ENCODE assay signal across 1 cellular context in the genomic region with DNA sequence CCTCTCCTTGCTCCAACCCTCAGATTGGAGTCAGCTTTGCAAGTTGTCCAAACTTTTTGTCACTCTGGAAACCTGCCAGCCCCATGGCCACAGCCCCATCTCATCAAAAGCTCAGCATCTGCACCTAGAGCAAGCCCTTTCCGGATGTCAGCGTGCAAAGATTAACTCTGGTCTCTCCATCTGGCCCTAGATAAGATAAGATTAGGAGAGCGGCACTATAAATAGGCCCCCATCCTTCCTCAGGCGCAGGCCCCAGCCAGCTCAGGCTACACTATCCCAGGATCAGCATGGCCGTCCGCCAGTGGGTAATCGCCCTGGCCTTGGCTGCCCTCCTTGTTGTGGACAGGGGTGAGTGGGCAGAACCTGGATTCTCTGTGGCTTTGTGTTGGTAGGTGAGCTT.
TF ChIP-seq lines count a peak whose summit lies in the region.

A gene with protein sequence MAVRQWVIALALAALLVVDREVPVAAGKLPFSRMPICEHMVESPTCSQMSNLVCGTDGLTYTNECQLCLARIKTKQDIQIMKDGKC (plus strand): TSS at position 246 of the 400 bp plus-strand sequence. CDS start 42 bp downstream, at position 288.

TF ChIP-seq in K562, 482 proteins besides CTCF, POLR2A, EP300 and RAD21 (continued from another document and continues in another):
- TF ChIP-seq, protein P1, sequence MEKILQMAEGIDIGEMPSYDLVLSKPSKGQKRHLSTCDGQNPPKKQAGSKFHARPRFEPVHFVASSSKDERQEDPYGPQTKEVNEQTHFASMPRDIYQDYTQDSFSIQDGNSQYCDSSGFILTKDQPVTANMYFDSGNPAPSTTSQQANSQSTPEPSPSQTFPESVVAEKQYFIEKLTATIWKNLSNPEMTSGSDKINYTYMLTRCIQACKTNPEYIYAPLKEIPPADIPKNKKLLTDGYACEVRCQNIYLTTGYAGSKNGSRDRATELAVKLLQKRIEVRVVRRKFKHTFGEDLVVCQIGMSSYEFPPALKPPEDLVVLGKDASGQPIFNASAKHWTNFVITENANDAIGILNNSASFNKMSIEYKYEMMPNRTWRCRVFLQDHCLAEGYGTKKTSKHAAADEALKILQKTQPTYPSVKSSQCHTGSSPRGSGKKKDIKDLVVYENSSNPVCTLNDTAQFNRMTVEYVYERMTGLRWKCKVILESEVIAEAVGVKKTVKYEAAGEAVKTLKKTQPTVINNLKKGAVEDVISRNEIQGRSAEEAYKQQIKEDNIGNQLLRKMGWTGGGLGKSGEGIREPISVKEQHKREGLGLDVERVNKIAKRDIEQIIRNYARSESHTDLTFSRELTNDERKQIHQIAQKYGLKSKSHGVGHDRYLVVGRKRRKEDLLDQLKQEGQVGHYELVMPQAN (IDR thresholded peaks at IDR 0.05; ENCODE audit: borderline replicate concordance), result no peak
- no peak for TF ChIP-seq HOXB6 (CRISPR knock-in tag; IDR thresholded peaks at IDR 0.05; ENCODE audit: borderline replicate concordance)
- peak; percentile 89 for TF ChIP-seq NCOA1 (IDR thresholded peaks at IDR 0.05; ENCODE audit: low read depth)
- TF ChIP-seq RUNX1 (IDR thresholded peaks at IDR 0.05; ENCODE audit: low read depth), result no peak
- no peak for TF ChIP-seq KLF10 (CRISPR knock-in tag; IDR thresholded peaks at IDR 0.05)
- TF ChIP-seq, protein P2, sequence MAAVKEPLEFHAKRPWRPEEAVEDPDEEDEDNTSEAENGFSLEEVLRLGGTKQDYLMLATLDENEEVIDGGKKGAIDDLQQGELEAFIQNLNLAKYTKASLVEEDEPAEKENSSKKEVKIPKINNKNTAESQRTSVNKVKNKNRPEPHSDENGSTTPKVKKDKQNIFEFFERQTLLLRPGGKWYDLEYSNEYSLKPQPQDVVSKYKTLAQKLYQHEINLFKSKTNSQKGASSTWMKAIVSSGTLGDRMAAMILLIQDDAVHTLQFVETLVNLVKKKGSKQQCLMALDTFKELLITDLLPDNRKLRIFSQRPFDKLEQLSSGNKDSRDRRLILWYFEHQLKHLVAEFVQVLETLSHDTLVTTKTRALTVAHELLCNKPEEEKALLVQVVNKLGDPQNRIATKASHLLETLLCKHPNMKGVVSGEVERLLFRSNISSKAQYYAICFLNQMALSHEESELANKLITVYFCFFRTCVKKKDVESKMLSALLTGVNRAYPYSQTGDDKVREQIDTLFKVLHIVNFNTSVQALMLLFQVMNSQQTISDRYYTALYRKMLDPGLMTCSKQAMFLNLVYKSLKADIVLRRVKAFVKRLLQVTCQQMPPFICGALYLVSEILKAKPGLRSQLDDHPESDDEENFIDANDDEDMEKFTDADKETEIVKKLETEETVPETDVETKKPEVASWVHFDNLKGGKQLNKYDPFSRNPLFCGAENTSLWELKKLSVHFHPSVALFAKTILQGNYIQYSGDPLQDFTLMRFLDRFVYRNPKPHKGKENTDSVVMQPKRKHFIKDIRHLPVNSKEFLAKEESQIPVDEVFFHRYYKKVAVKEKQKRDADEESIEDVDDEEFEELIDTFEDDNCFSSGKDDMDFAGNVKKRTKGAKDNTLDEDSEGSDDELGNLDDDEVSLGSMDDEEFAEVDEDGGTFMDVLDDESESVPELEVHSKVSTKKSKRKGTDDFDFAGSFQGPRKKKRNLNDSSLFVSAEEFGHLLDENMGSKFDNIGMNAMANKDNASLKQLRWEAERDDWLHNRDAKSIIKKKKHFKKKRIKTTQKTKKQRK (IDR thresholded peaks at IDR 0.05; ENCODE audit: borderline replicate concordance, low read depth, low read length), result no peak
- no peak for TF ChIP-seq NFE2 (IDR thresholded peaks at IDR 0.05; ENCODE audit: low read depth)
- TF ChIP-seq, protein P3, sequence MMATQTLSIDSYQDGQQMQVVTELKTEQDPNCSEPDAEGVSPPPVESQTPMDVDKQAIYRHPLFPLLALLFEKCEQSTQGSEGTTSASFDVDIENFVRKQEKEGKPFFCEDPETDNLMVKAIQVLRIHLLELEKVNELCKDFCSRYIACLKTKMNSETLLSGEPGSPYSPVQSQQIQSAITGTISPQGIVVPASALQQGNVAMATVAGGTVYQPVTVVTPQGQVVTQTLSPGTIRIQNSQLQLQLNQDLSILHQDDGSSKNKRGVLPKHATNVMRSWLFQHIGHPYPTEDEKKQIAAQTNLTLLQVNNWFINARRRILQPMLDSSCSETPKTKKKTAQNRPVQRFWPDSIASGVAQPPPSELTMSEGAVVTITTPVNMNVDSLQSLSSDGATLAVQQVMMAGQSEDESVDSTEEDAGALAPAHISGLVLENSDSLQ (IDR thresholded peaks at IDR 0.05), result peak; percentile 58
- no peak for TF ChIP-seq ZNF217 (CRISPR knock-in tag; IDR thresholded peaks at IDR 0.05)
- peak; percentile 49 for TF ChIP-seq ELF1 (tag; IDR thresholded peaks at IDR 0.05)
- 0 out of 4 replicates have a peak, but pooled peaks of 1 of the 2 experiments have one; percentile 48 for TF ChIP-seq NONO (IDR thresholded peaks at IDR 0.05; ENCODE audit: low read depth in 2 of 2, low read length in 1 of 2)
- TF ChIP-seq SIRT6 (IDR thresholded peaks at IDR 0.05; ENCODE audit: low read depth, low read length), result no peak
- TF ChIP-seq TOE1 (IDR thresholded peaks at IDR 0.05; ENCODE audit: borderline replicate concordance), result 0 out of 2 replicates have a peak, but pooled peaks have one; percentile 39
- no peak for TF ChIP-seq TOE1 (CRISPR knock-in tag; IDR thresholded peaks at IDR 0.05; ENCODE audit: borderline replicate concordance, low read depth)
- TF ChIP-seq, protein P4, sequence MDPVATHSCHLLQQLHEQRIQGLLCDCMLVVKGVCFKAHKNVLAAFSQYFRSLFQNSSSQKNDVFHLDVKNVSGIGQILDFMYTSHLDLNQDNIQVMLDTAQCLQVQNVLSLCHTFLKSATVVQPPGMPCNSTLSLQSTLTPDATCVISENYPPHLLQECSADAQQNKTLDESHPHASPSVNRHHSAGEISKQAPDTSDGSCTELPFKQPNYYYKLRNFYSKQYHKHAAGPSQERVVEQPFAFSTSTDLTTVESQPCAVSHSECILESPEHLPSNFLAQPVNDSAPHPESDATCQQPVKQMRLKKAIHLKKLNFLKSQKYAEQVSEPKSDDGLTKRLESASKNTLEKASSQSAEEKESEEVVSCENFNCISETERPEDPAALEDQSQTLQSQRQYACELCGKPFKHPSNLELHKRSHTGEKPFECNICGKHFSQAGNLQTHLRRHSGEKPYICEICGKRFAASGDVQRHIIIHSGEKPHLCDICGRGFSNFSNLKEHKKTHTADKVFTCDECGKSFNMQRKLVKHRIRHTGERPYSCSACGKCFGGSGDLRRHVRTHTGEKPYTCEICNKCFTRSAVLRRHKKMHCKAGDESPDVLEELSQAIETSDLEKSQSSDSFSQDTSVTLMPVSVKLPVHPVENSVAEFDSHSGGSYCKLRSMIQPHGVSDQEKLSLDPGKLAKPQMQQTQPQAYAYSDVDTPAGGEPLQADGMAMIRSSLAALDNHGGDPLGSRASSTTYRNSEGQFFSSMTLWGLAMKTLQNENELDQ (CRISPR knock-in tag; IDR thresholded peaks at IDR 0.05; ENCODE audit: borderline replicate concordance), result no peak
- peak; percentile 94 for TF ChIP-seq CBFA2T2 (conservative IDR thresholded peaks at IDR 0.05)
- TF ChIP-seq TCF3 (CRISPR knock-in tag; IDR thresholded peaks at IDR 0.05), result peak; percentile 94
- TF ChIP-seq, protein P5, sequence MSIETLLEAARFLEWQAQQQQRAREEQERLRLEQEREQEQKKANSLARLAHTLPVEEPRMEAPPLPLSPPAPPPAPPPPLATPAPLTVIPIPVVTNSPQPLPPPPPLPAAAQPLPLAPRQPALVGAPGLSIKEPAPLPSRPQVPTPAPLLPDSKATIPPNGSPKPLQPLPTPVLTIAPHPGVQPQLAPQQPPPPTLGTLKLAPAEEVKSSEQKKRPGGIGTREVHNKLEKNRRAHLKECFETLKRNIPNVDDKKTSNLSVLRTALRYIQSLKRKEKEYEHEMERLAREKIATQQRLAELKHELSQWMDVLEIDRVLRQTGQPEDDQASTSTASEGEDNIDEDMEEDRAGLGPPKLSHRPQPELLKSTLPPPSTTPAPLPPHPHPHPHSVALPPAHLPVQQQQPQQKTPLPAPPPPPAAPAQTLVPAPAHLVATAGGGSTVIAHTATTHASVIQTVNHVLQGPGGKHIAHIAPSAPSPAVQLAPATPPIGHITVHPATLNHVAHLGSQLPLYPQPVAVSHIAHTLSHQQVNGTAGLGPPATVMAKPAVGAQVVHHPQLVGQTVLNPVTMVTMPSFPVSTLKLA (conservative IDR thresholded peaks at IDR 0.05), result peak in 1 of 2 experiments; percentile 51; a peak in 2 of 4 replicates
- TF ChIP-seq, protein P6, sequence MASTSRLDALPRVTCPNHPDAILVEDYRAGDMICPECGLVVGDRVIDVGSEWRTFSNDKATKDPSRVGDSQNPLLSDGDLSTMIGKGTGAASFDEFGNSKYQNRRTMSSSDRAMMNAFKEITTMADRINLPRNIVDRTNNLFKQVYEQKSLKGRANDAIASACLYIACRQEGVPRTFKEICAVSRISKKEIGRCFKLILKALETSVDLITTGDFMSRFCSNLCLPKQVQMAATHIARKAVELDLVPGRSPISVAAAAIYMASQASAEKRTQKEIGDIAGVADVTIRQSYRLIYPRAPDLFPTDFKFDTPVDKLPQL (IDR thresholded peaks at IDR 0.05; ENCODE audit: extremely low read depth, insufficient read length), result no peak
- TF ChIP-seq ILF3 (IDR thresholded peaks at IDR 0.05; ENCODE audit: borderline replicate concordance), result no peak
- no peak for TF ChIP-seq ZKSCAN3 (CRISPR knock-in tag; IDR thresholded peaks at IDR 0.05)
- TF ChIP-seq, protein P7, sequence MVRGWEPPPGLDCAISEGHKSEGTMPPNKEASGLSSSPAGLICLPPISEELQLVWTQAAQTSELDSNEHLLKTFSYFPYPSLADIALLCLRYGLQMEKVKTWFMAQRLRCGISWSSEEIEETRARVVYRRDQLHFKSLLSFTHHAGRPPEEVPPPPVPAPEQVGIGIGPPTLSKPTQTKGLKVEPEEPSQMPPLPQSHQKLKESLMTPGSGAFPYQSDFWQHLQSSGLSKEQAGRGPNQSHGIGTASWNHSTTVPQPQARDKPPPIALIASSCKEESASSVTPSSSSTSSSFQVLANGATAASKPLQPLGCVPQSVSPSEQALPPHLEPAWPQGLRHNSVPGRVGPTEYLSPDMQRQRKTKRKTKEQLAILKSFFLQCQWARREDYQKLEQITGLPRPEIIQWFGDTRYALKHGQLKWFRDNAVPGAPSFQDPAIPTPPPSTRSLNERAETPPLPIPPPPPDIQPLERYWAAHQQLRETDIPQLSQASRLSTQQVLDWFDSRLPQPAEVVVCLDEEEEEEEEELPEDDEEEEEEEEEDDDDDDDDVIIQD (CRISPR knock-in tag; IDR thresholded peaks at IDR 0.05), result no peak
- peak; percentile 50; the same call in 1 of the 2 replicates for TF ChIP-seq PHF21A (IDR thresholded peaks at IDR 0.05; ENCODE audit: borderline replicate concordance, low read depth)
- TF ChIP-seq ZNF311 (CRISPR knock-in tag; IDR thresholded peaks at IDR 0.05), result peak; percentile 68; the same call in 1 of the 2 replicates
- no peak for TF ChIP-seq TAF9B (IDR thresholded peaks at IDR 0.05; ENCODE audit: partially characterized antibody)
- TF ChIP-seq ZNF12 (CRISPR knock-in tag; IDR thresholded peaks at IDR 0.05), result no peak
- no peak for TF ChIP-seq MED1 (CRISPR knock-in tag; IDR thresholded peaks at IDR 0.05; ENCODE audit: borderline replicate concordance)
- no peak for TF ChIP-seq RHOXF2B (CRISPR knock-in tag; conservative IDR thresholded peaks at IDR 0.05)
- TF ChIP-seq ZC3H4 (CRISPR knock-in tag; IDR thresholded peaks at IDR 0.05; ENCODE audit: borderline replicate concordance), result no peak
- no peak for TF ChIP-seq ADNP (tag; IDR thresholded peaks at IDR 0.05)
- TF ChIP-seq EHMT2 (IDR thresholded peaks at IDR 0.05), result peak; percentile 46; the same call in 1 of the 2 replicates
- TF ChIP-seq TEAD4 (IDR thresholded peaks at IDR 0.05; ENCODE audit: low read length), result peak; percentile 98
- TF ChIP-seq TEAD4 (CRISPR knock-in tag; IDR thresholded peaks at IDR 0.05; ENCODE audit: borderline replicate concordance), result no peak
- TF ChIP-seq RBBP5 (IDR thresholded peaks at IDR 0.05; ENCODE audit: borderline replicate concordance, insufficient read depth, low read length, poor library complexity, severe bottlenecking), result no peak
- no peak for TF ChIP-seq MXI1 (IDR thresholded peaks at IDR 0.05; ENCODE audit: low read depth, low read length)
- TF ChIP-seq ZZZ3 (IDR thresholded peaks at IDR 0.05), result no peak
- no peak for TF ChIP-seq ZNF780A (CRISPR knock-in tag; IDR thresholded peaks at IDR 0.05)
- no peak for TF ChIP-seq POLR3G (IDR thresholded peaks at IDR 0.05; ENCODE audit: extremely low read depth, insufficient read length, insufficient replicate concordance)
- TF ChIP-seq HSF4 (CRISPR knock-in tag; IDR thresholded peaks at IDR 0.05; ENCODE audit: borderline replicate concordance), result no peak
- 0 out of 2 replicates have a peak, but pooled peaks have one; percentile 28 for TF ChIP-seq ERF (CRISPR knock-in tag; IDR thresholded peaks at IDR 0.05)
- peak; percentile 48; the same call in 1 of the 2 replicates for TF ChIP-seq BHLHE40 (IDR thresholded peaks at IDR 0.05; ENCODE audit: low read length)
- TF ChIP-seq FOXK1 (CRISPR knock-in tag; IDR thresholded peaks at IDR 0.05; ENCODE audit: borderline replicate concordance), result no peak
- TF ChIP-seq SOX6 (IDR thresholded peaks at IDR 0.05), result peak; percentile 93
- peak; percentile 97 for TF ChIP-seq ETV1 (tag; conservative IDR thresholded peaks at IDR 0.05; ENCODE audit: low read depth)
- TF ChIP-seq RBM34 (IDR thresholded peaks at IDR 0.05; ENCODE audit: borderline replicate concordance, insufficient read depth, low read length), result no peak
- TF ChIP-seq BCL6 (CRISPR knock-in tag; IDR thresholded peaks at IDR 0.05), result no peak
- TF ChIP-seq, protein P8, sequence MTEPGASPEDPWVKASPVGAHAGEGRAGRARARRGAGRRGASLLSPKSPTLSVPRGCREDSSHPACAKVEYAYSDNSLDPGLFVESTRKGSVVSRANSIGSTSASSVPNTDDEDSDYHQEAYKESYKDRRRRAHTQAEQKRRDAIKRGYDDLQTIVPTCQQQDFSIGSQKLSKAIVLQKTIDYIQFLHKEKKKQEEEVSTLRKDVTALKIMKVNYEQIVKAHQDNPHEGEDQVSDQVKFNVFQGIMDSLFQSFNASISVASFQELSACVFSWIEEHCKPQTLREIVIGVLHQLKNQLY (CRISPR knock-in tag; conservative IDR thresholded peaks at IDR 0.05), result no peak
- peak; percentile 89 to 91 for TF ChIP-seq KDM1A (IDR thresholded peaks at IDR 0.05)
- no peak for TF ChIP-seq KDM2B (CRISPR knock-in tag; IDR thresholded peaks at IDR 0.05)
- peak; percentile 73; the same call in 1 of the 2 replicates for TF ChIP-seq BCOR (IDR thresholded peaks at IDR 0.05)
- TF ChIP-seq CREB1 (IDR thresholded peaks at IDR 0.05), result no peak
- TF ChIP-seq CREB1 (CRISPR knock-in tag; IDR thresholded peaks at IDR 0.05), result no peak
